ENCODE assay signal across 8 cellular contexts in genomic region chr1:247332215-247332900, GRCh38. TPM values are rescaled to one million over a fixed set of nuclear protein-coding genes. Genes with fewer than 3 reads are reported as not detected.
DNase-seq lines count a peak whose midpoint lies in the region; ATAC-seq, FAIRE-seq and TF ChIP-seq lines count a peak whose summit lies in the region.

No MANE protein-coding gene starts in this region.

- peak overlapping the region; percentile 49 for H3K27ac ChIP-seq in endothelial cell of umbilical vein (ENCODE audit: insufficient read depth, low read depth, low read length)
- H3K27ac ChIP-seq in muscle layer of colon (ENCODE audit: low read depth, low read length): peak overlapping the region; percentile 59

- H3K4me2 ChIP-seq in endothelial cell of umbilical vein (ENCODE audit: insufficient read depth, low read length): peak overlapping the region; percentile 64

- CTCF ChIA-PET in endothelial cell of umbilical vein (lab: Charles Lee): interaction anchor here (1.4 to 1.9 kb wide), 3 partner anchors 10 to 57 kb away, joined by 3 to 12 read pairs (median 3); no protein-coding TSS in a partner anchor

- peaks cover 21% of the 10 kb centered on the region for H3K79me2 ChIP-seq in endothelial cell of umbilical vein (ENCODE audit: control insufficient read depth, insufficient read depth, low read length)

- peak; percentile 67 for FAIRE-seq in endothelial cell of umbilical vein (lab: Jason Lieb, UNC)

- peak overlapping the region; percentile 55 for H2AFZ ChIP-seq in endothelial cell of umbilical vein (ENCODE audit: low read depth, low read length)

- ATAC-seq in HG02642 (IDR thresholded peaks at IDR 0.05; ENCODE audit: poor library complexity, unreplicated experiment): peak; percentile 45

- no peaks in the 10 kb centered on the region for H4K20me1 ChIP-seq in endothelial cell of umbilical vein (replicated peaks; ENCODE audit: control insufficient read depth, extremely low read depth, insufficient read depth, low read length)

- no peaks in the 10 kb centered on the region for H3K9me1 ChIP-seq in endothelial cell of umbilical vein (replicated peaks; ENCODE audit: control insufficient read depth, extremely low read depth, insufficient read depth, low read length)

- peak; percentile 21 for DNase-seq in NK-92 treated with Interleukin-12 subunit alpha and Interleukin-12 subunit beta, amount 100 ng/mL, for 24 hours (lab: John Stamatoyannopoulos, UW)
- DNase-seq in NK-92 (lab: John Stamatoyannopoulos, UW; ENCODE audit: unreplicated experiment): no peak
- peak; percentile 17 for DNase-seq in NCI-H146 treated with DMSO at 0.1 percent for 48 hours (lab: John Stamatoyannopoulos, UW; ENCODE audit: unreplicated experiment)
- DNase-seq in activated CD8-positive, alpha-beta memory T cell treated with anti-CD3 and anti-CD28 coated beads for 48 hours (ENCODE audit: low read depth in 2 of 3, low spot score in 2 of 3): peak in 2 of 3 experiments; percentile 22 to 27
- peak; percentile 33 for DNase-seq in endothelial cell of umbilical vein (ENCODE audit: low read depth, low spot score)
- DNase-seq in stimulated activated naive CD4-positive, alpha-beta T cell (lab: John Stamatoyannopoulos, UW): peak in 5 of 6 experiments; percentile 15 to 62 (median 33)

- H3K9me3 ChIP-seq in endothelial cell of umbilical vein (replicated peaks; ENCODE audit: control insufficient read depth, insufficient read depth, low read length) (no peaks in the 10 kb centered on the region), muscle layer of colon (ENCODE audit: low read length) (no peaks in the 10 kb centered on the region)

- H3K4me1 ChIP-seq in endothelial cell of umbilical vein (ENCODE audit: control insufficient read depth, extremely low read depth, insufficient read depth, low read length): peaks cover 17% of the 10 kb centered on the region
- peaks cover 32% of the 10 kb centered on the region for H3K4me1 ChIP-seq in muscle layer of colon (ENCODE audit: insufficient read depth, low read length)

- peaks cover 10 to 19% of the 10 kb centered on the region in 2 experiments for H3K36me3 ChIP-seq in endothelial cell of umbilical vein (ENCODE audit: control insufficient read depth in 2 of 2, extremely low read depth in 1 of 2, insufficient read depth in 2 of 2, low read length in 2 of 2)
- peaks cover 18% of the 10 kb centered on the region for H3K36me3 ChIP-seq in muscle layer of colon (ENCODE audit: insufficient read depth, low read length)

- H3K27me3 ChIP-seq in endothelial cell of umbilical vein (ENCODE audit: control insufficient read depth in 2 of 2, insufficient read depth in 2 of 2, low read length in 2 of 2) (no peaks in the 10 kb centered on the region), muscle layer of colon (ENCODE audit: control insufficient read depth in 1 of 2, insufficient read depth in 2 of 2, low read length in 2 of 2) (no peaks in the 10 kb centered on the region)

- no peak for TF ChIP-seq CTCF in endothelial cell of umbilical vein (IDR thresholded peaks at IDR 0.05; ENCODE audit: extremely low read depth in 1 of 2, insufficient read depth in 1 of 2, low read depth in 1 of 2, low read length in 2 of 2)

- BruUV-seq in endothelial cell of umbilical vein (replicated peaks; lab: Mats Ljungman, UMichigan): no TSS peak

- TF ChIP-seq POLR2A in endothelial cell of umbilical vein (IDR thresholded peaks at IDR 0.05; ENCODE audit: low read depth, low read length): no peak

- intact Hi-C loops in endothelial cell of umbilical vein (cut with micrococcal nuclease): loop anchor here (2.0 to 5.0 kb wide), 2 partner anchors 228 to 425 kb away; partner anchors contain the start of gene ZNF669

- H3K9ac ChIP-seq in endothelial cell of umbilical vein (replicated peaks; ENCODE audit: extremely low read depth, insufficient read depth, low read length) (peak overlapping the region; percentile 94), muscle layer of colon (ENCODE audit: low read length) (peak overlapping the region; percentile 28)

- POLR2A ChIA-PET in endothelial cell of umbilical vein (lab: Charles Lee): no interaction called here

- dilution Hi-C loops in endothelial cell of umbilical vein (cut with MboI; ENCODE audit: extremely low pct_ligation_motif_present, low sequenced_read_pairs): no loop called here

- H3K4me3 ChIP-seq in endothelial cell of umbilical vein (replicated peaks in 1 of 3; ENCODE audit: insufficient read depth in 1 of 3, low read depth in 1 of 3, low read length in 3 of 3): peak overlapping the region; percentile 26 to 73 (median 57)
- H3K4me3 ChIP-seq in muscle layer of colon (ENCODE audit: low read depth in 1 of 2, low read length in 2 of 2): peak overlapping the region; percentile 56 to 70

TF ChIP-seq in endothelial cell of umbilical vein, 7 proteins besides CTCF, POLR2A, EP300 and RAD21:
- TF ChIP-seq MYC (IDR thresholded peaks at IDR 0.05; ENCODE audit: low read depth, low read length): no peak
- TF ChIP-seq MAX (IDR thresholded peaks at IDR 0.05; ENCODE audit: insufficient read depth, insufficient read length): peak; percentile 37
- no peak for TF ChIP-seq POLR2AphosphoS5 (IDR thresholded peaks at IDR 0.05; ENCODE audit: insufficient read depth, low read depth, low read length)
TF ChIP-seq in endothelial cell of umbilical vein: peak in this region for 1.

RNA-seq across cellular contexts. Expression of gene ZNF496, which starts 0.7 kb away (rescaled TPM):
- total RNA-seq in endothelial cell of umbilical vein: 42.4 and 46.0 TPM in 2 replicates
- 22.4 and 23.6 TPM in 2 replicates for polyA plus RNA-seq in endothelial cell of umbilical vein
- polyA plus RNA-seq in endothelial cell of umbilical vein (2011; cell fraction: cytosol; rRNA removed): 23.8 and 27.8 TPM in 2 replicates
- 26.8 and 28.9 TPM in 2 replicates for polyA plus RNA-seq in endothelial cell of umbilical vein (2011; cell fraction: nucleus; rRNA removed)
- 17.9 and 21.7 TPM in 2 replicates for polyA plus RNA-seq in endothelial cell of umbilical vein (2012)
- polyA minus RNA-seq in endothelial cell of umbilical vein: 40.9 and 45.0 TPM in 2 replicates
- polyA minus RNA-seq in endothelial cell of umbilical vein (2011; cell fraction: cytosol; rRNA and poly(A)+ RNA removed): 25.3 TPM
- polyA minus RNA-seq in endothelial cell of umbilical vein (2011; cell fraction: nucleus; rRNA and poly(A)+ RNA removed): 20.0 and 24.3 TPM in 2 replicates
